Comparison of ENCODE assay signal across 1 cellular context in genomic region chr3:132417695-132418520, GRCh38.
TF ChIP-seq lines count a peak whose summit lies in the region.

No MANE protein-coding gene starts in this region.

TF ChIP-seq in K562, 482 proteins besides CTCF, POLR2A, EP300 and RAD21 (continued from another document and continues in another):
- TF ChIP-seq ZNF280A (IDR thresholded peaks at IDR 0.05; ENCODE audit: low read depth, partially characterized antibody) (no peak), SIN3A (IDR thresholded peaks at IDR 0.05; ENCODE audit: borderline replicate concordance in 2 of 2, control insufficient read depth in 1 of 2, low read depth in 2 of 2, low read length in 2 of 2) (peak in 1 of 2 experiments; percentile 45; a peak in 1 of 4 replicates), HMG20A (CRISPR knock-in tag; conservative IDR thresholded peaks at IDR 0.05) (no peak), POLR3G (IDR thresholded peaks at IDR 0.05; ENCODE audit: extremely low read depth, insufficient read length, insufficient replicate concordance) (no peak), ETV1 (tag; conservative IDR thresholded peaks at IDR 0.05; ENCODE audit: low read depth) (no peak), EHMT2 (IDR thresholded peaks at IDR 0.05) (no peak), IFI16 (CRISPR knock-in tag; IDR thresholded peaks at IDR 0.05) (no peak), MYC (IDR thresholded peaks at IDR 0.05; ENCODE audit: low read depth, low read length) (no peak), MYC (CRISPR knock-in tag; IDR thresholded peaks at IDR 0.05; ENCODE audit: borderline replicate concordance, low read depth) (no peak), GTF2E2 (tag; IDR thresholded peaks at IDR 0.05) (no peak), ZNF79 (CRISPR knock-in tag; IDR thresholded peaks at IDR 0.05; ENCODE audit: low read depth) (no peak), ZNF785 (CRISPR knock-in tag; IDR thresholded peaks at IDR 0.05) (no peak), ZBTB11 (CRISPR knock-in tag; IDR thresholded peaks at IDR 0.05) (no peak), ZNF444 (CRISPR knock-in tag; IDR thresholded peaks at IDR 0.05) (no peak), CSDE1 (IDR thresholded peaks at IDR 0.05) (no peak), ZNF57 (CRISPR knock-in tag; IDR thresholded peaks at IDR 0.05) (no peak), SMARCB1 (IDR thresholded peaks at IDR 0.05; ENCODE audit: insufficient read length, low read depth) (no peak), GABPB1 (CRISPR knock-in tag; IDR thresholded peaks at IDR 0.05) (peak; percentile 47; the same call in 1 of the 2 replicates), NR2C2 (CRISPR knock-in tag; IDR thresholded peaks at IDR 0.05) (no peak), NR2C2 (tag; IDR thresholded peaks at IDR 0.05) (no peak), ETV6 (IDR thresholded peaks at IDR 0.05; ENCODE audit: borderline replicate concordance in 1 of 2, low read depth in 2 of 2, low read length in 1 of 2) (no peak), ETV6 (CRISPR knock-in tag; IDR thresholded peaks at IDR 0.05; ENCODE audit: borderline replicate concordance) (no peak), MTA1 (IDR thresholded peaks at IDR 0.05; ENCODE audit: borderline replicate concordance) (no peak), ELF1 (tag; IDR thresholded peaks at IDR 0.05) (no peak), UBTF (IDR thresholded peaks at IDR 0.05; ENCODE audit: borderline replicate concordance in 1 of 2, low read depth in 2 of 2, low read length in 2 of 2) (0 out of 4 replicates have a peak, but pooled peaks of 1 of the 2 experiments have one; percentile 43), GTF3C2 (IDR thresholded peaks at IDR 0.05; ENCODE audit: borderline replicate concordance, extremely low read depth, insufficient read length) (no peak), ZFP91 (CRISPR knock-in tag; IDR thresholded peaks at IDR 0.05) (no peak), SRSF7 (optimal IDR thresholded peaks at IDR 0.05; ENCODE audit: low read depth, low read length) (no peak), PATZ1 (CRISPR knock-in tag; IDR thresholded peaks at IDR 0.05; ENCODE audit: borderline replicate concordance) (no peak), ILK (tag; IDR thresholded peaks at IDR 0.05; ENCODE audit: borderline replicate concordance, low read depth) (no peak), FOSL1 (tag; conservative IDR thresholded peaks at IDR 0.05) (no peak), CREM (IDR thresholded peaks at IDR 0.05; ENCODE audit: low read depth) (0 out of 2 replicates have a peak, but pooled peaks have one; percentile 13)
- TF ChIP-seq, protein P1, sequence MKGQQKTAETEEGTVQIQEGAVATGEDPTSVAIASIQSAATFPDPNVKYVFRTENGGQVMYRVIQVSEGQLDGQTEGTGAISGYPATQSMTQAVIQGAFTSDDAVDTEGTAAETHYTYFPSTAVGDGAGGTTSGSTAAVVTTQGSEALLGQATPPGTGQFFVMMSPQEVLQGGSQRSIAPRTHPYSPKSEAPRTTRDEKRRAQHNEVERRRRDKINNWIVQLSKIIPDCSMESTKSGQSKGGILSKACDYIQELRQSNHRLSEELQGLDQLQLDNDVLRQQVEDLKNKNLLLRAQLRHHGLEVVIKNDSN (CRISPR knock-in tag; IDR thresholded peaks at IDR 0.05) = no peak
- TF ChIP-seq, protein P2, sequence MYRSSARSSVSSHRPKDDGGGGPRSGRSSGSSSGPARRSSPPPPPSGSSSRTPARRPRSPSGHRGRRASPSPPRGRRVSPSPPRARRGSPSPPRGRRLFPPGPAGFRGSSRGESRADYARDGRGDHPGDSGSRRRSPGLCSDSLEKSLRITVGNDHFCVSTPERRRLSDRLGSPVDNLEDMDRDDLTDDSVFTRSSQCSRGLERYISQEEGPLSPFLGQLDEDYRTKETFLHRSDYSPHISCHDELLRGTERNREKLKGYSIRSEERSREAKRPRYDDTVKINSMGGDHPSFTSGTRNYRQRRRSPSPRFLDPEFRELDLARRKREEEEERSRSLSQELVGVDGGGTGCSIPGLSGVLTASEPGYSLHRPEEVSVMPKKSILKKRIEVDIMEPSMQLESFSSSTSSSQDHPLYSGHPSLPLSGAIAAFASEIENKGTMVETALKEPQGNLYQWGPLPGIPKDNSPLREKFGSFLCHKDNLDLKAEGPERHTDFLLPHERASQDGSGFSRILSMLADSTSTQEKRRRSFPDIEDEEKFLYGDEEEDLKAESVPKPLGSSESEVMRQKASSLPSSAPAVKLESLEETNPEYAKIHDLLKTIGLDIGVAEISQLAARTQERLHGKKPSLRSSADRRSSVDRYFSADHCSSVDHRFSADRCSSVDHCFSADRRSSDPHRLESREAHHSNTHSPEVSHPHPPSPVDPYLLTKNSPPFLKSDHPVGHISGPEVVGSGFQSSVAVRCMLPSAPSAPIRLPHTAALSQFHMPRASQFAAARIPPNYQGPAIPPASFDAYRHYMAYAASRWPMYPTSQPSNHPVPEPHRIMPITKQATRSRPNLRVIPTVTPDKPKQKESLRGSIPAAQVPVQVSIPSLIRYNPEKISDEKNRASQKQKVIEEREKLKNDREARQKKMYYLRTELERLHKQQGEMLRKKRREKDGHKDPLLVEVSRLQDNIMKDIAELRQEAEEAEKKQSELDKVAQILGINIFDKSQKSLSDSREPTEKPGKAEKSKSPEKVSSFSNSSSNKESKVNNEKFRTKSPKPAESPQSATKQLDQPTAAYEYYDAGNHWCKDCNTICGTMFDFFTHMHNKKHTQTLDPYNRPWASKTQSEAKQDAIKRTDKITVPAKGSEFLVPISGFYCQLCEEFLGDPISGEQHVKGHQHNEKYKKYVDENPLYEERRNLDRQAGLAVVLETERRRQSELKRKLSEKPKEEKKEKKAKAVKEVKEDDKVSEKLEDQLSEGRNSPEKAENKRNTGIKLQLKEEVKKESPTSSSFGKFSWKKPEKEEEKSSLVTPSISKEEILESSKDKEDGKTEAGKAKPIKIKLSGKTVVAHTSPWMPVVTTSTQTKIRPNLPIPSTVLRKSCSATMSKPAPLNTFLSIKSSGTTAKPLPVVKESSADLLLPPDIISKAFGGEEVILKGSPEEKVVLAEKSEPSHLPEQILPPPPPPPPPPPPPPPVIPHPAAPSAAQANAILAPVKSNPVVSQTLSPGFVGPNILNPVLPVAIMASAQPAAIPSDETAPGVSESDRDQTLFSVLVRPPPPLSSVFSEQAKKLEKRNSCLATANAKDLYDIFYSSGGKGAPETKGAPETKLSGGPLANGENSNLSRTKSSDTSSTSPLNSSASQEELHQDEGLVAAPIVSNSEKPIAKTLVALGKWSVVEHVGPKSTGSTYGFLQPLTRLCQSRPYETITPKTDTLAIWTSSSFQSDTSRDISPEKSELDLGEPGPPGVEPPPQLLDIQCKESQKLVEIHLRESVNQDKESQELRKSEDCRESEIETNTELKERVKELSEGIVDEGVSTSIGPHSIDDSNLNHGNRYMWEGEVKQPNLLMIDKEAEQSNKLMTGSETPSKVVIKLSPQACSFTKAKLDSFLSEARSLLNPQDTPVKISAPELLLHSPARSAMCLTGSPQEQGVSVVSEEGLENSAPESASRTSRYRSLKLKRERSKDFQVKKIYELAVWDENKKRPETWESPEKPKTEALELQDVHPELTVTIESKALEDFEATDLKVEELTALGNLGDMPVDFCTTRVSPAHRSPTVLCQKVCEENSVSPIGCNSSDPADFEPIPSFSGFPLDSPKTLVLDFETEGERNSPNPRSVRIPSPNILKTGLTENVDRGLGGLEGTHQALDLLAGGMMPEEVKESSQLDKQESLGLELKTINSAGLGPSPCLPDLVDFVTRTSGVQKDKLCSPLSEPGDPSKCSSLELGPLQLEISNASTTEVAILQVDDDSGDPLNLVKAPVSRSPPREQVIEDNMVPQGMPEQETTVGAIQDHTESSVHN (IDR thresholded peaks at IDR 0.05; ENCODE audit: borderline replicate concordance in 1 of 2, low read depth in 1 of 2) = no peak
